ENCODE assay signal across 18 cellular contexts in the genomic region with DNA sequence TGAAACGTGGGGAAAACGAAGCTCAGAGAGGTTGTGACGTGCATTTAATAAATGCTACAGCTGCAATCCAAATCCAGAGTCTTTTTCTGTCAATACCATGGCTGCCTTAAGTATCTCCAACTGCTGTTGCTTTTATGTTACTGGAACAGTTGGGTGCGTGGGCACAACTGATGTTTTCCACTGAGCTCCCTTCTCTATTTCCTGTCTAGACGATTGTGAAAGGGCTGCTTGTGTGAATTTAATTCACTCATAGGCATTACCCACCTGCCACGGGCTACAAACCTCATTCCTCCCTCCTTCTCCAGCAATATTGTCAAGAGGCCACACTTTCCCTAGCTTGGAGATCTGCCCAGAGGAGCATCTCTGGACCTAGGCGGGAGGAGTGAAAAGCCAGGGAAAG.
DNase-seq lines count a peak whose midpoint lies in the region; ATAC-seq and TF ChIP-seq lines count a peak whose summit lies in the region.
"Had no signal": no experiment of that assay in that cellular context is flagged by ENCODE, and none has a peak within 500 bp of the region (broad histone marks: within the 10 kb centered on the region; RNA-seq: fewer than 3 reads in every experiment).

No MANE protein-coding gene starts in this region.

- ATAC-seq in activated T-cell treated with anti-CD3 and anti-CD28 coated beads, Interleukin-2, amount 50 U/mL, for 4 hours, result peak; percentile 53 to 64
- ATAC-seq in upper lobe of right lung (no peak), HG03280 (IDR thresholded peaks at IDR 0.05; ENCODE audit: unreplicated experiment) (no peak), GM19035 (IDR thresholded peaks at IDR 0.05; ENCODE audit: unreplicated experiment) (no peak)
- ATAC-seq: SK-N-SH treated with all-trans-retinoic acid at 6 μM for 48 hours, WTC11 had no signal

- H3K4me1 Mint-ChIP-seq in activated T-cell treated with anti-CD3 and anti-CD28 coated beads, Interleukin-2, amount 50 U/mL, for 4 hours (ENCODE audit: low read depth), result peaks cover 62% of the 10 kb centered on the region
- H3K4me1 Mint-ChIP-seq: WTC11 had no signal

- no peak overlapping the region for H3K9ac ChIP-seq in BLaER1 treated with 17β-estradiol and CSF1 and Interleukin-3, amounts not matched to agents 10 nM and 100 nM

- no peak for TF ChIP-seq POLR2A in NB4 (IDR thresholded peaks at IDR 0.05; ENCODE audit: extremely low read depth, insufficient read length)

- peaks cover 24 to 47% (median 37%) of the 10 kb centered on the region in 11 experiments for H3K9me3 ChIP-seq in BLaER1 treated with 17β-estradiol and CSF1 and Interleukin-3, amounts not matched to agents 10 nM and 100 nM (replicated peaks in 1 of 11)
- H3K9me3 ChIP-seq in upper lobe of right lung, result no peaks in the 10 kb centered on the region
- H3K9me3 ChIP-seq: vagina had no signal

- no peaks in the 10 kb centered on the region for H3K36me3 ChIP-seq in BLaER1 treated with 17β-estradiol and CSF1 and Interleukin-3, amounts not matched to agents 10 nM and 100 nM
- no peaks in the 10 kb centered on the region for H3K36me3 ChIP-seq in upper lobe of right lung
- H3K36me3 ChIP-seq: vagina had no signal

- H3K27ac ChIP-seq in BLaER1 treated with 17β-estradiol and CSF1 and Interleukin-3, amounts not matched to agents 10 nM and 100 nM, result peak overlapping the region in 1 of 11 experiments; percentile 83; a peak in 2 of 22 replicates
- no peak overlapping the region for H3K27ac ChIP-seq in upper lobe of right lung
- H3K27ac ChIP-seq: epithelial cell of prostate, vagina had no signal

- peak; percentile 7 for DNase-seq in NB4 (ENCODE audit: low read depth)
- peak; percentile 51 for DNase-seq in activated T-cell treated with anti-CD3 and anti-CD28 coated beads, Interleukin-2, amount 50 U/mL, for 4 hours
- DNase-seq in stimulated activated CD4-positive, alpha-beta T cell treated with anti-CD3 and anti-CD28 coated beads, Interleukin-15, amount 100 ng/mL, for 48 hours (ENCODE audit: low read depth in 2 of 2), result peak; percentile 36 to 40
- no peak for DNase-seq in upper lobe of right lung
- DNase-seq in SW480 (ENCODE audit: low spot score), result no peak
- DNase-seq: cerebellar nuclear complex, islet precursor cell, NCI-H1105, NCI-H446, OCI-M1 had no signal

- intact Hi-C loops in upper lobe of right lung (cut with DNase I), result no loop called here

- H3K9me3 Mint-ChIP-seq in activated T-cell treated with anti-CD3 and anti-CD28 coated beads, Interleukin-2, amount 50 U/mL, for 4 hours, result no peaks in the 10 kb centered on the region
- H3K9me3 Mint-ChIP-seq: WTC11 had no signal

- H3K4me3 ChIP-seq in BLaER1 treated with 17β-estradiol and CSF1 and Interleukin-3, amounts not matched to agents 10 nM and 100 nM, result peak overlapping the region in 1 of 10 experiments; percentile 4; a peak in 2 of 20 replicates
- no peak overlapping the region for H3K4me3 ChIP-seq in NB4 (ENCODE audit: low read depth, low read length)
- H3K4me3 ChIP-seq in upper lobe of right lung, result no peak overlapping the region
- H3K4me3 ChIP-seq: skin epidermis, vagina had no signal

- no peaks in the 10 kb centered on the region for H4K20me1 ChIP-seq in BLaER1 treated with 17β-estradiol and CSF1 and Interleukin-3, amounts not matched to agents 10 nM and 100 nM

- TF ChIP-seq CTCF in NB4 (IDR thresholded peaks at IDR 0.05; ENCODE audit: low read depth, low read length) (no peak), upper lobe of right lung (IDR thresholded peaks at IDR 0.05) (no peak)

- H3K27me3 Mint-ChIP-seq in activated T-cell treated with anti-CD3 and anti-CD28 coated beads, Interleukin-2, amount 50 U/mL, for 4 hours (ENCODE audit: low read depth), result no peaks in the 10 kb centered on the region

- H3K27me3 ChIP-seq in BLaER1 treated with 17β-estradiol and CSF1 and Interleukin-3, amounts not matched to agents 10 nM and 100 nM, result peaks cover 0 to 15% (median 0%) of the 10 kb centered on the region in 11 experiments; a peak in 7 of 22 replicates
- H3K27me3 ChIP-seq in upper lobe of right lung, result no peaks in the 10 kb centered on the region
- H3K27me3 ChIP-seq: vagina had no signal

- H3K36me3 Mint-ChIP-seq in activated T-cell treated with anti-CD3 and anti-CD28 coated beads, Interleukin-2, amount 50 U/mL, for 4 hours (ENCODE audit: insufficient read depth), result peaks cover 6% of the 10 kb centered on the region
- H3K36me3 Mint-ChIP-seq: WTC11 had no signal

- H3K4me3 Mint-ChIP-seq in activated T-cell treated with anti-CD3 and anti-CD28 coated beads, Interleukin-2, amount 50 U/mL, for 4 hours, result peak overlapping the region; percentile 76
- H3K4me3 Mint-ChIP-seq: WTC11 had no signal

- H3K4me2 ChIP-seq in BLaER1 treated with 17β-estradiol and CSF1 and Interleukin-3, amounts not matched to agents 10 nM and 100 nM, result peak overlapping the region in 8 of 11 experiments; percentile 0 to 74 (median 31); a peak in 13 of 22 replicates

- peaks cover 18 to 49% (median 42%) of the 10 kb centered on the region in 10 experiments for H3K4me1 ChIP-seq in BLaER1 treated with 17β-estradiol and CSF1 and Interleukin-3, amounts not matched to agents 10 nM and 100 nM
- H3K4me1 ChIP-seq in upper lobe of right lung, result no peaks in the 10 kb centered on the region
- H3K4me1 ChIP-seq: vagina had no signal

Comparison
In these comparisons a context has a peak if more than half of its experiments do, and no peak if none do; other contexts are left out.
1. DNase-seq: peak in NB4 (single experiment), activated T-cell treated with anti-CD3 and anti-CD28 coated beads, Interleukin-2, amount 50 U/mL, for 4 hours (single experiment) and stimulated activated CD4-positive, alpha-beta T cell treated with anti-CD3 and anti-CD28 coated beads, Interleukin-15, amount 100 ng/mL, for 48 hours (2 of 2); none in upper lobe of right lung (single experiment) and SW480 (single experiment).
2. ATAC-seq: peak in activated T-cell treated with anti-CD3 and anti-CD28 coated beads, Interleukin-2, amount 50 U/mL, for 4 hours (2 of 2); none in upper lobe of right lung (single experiment), HG03280 (single experiment) and GM19035 (single experiment).